Comparison of ENCODE assay signal across 8 cellular contexts in the genomic region with DNA sequence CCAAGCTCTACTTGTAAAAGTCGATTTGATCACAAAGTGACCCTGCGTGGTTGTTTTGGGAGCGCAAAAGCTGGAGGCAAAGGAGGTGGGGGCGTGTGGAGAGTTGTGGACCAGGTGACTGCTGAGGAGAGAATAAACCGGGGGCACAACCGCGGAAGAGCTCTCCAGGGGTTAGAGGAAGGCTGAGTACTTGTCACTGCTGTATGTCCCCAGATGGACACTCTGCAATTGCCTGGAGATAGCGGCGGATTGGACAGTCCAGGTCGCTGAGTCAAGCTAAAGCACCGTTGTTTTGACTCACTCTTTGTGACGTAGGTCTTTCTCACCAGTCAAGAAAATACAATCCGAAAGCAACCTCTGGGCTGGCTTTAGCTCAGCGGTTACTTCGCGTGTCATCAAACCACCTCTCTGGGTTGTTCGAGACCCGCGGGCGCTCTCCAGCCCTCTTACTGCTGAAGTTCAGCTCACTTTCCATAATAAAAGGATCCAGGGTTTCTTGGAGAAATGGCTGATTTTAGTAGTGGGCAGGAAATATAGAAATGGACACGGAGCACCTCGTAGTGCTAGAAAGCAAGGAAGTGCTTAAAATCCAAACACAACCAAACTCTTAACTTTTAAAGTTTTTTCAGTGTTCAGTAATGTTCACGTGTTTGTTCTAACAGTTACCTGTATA. TPM values are rescaled to one million over a fixed set of nuclear protein-coding genes. Genes with fewer than 3 reads are reported as not detected.
DNase-seq lines count a peak whose midpoint lies in the region; ATAC-seq and TF ChIP-seq lines count a peak whose summit lies in the region.

No MANE protein-coding gene starts in this region.

- no peaks in the 10 kb centered on the region for H3K79me2 ChIP-seq in GM23338 (replicated peaks; ENCODE audit: insufficient read depth)

- ATAC-seq in GM23338 (peak; percentile 96), left lung (peak; percentile 91)
- peak; percentile 88 for ATAC-seq in central memory CD8-positive, alpha-beta T cell (replicated peaks; ENCODE audit: extremely low read depth, poor library complexity, severe bottlenecking)

- H3K36me3 ChIP-seq in GM23338 (ENCODE audit: insufficient read depth) (no peaks in the 10 kb centered on the region), left lung (no peaks in the 10 kb centered on the region)

- no peaks in the 10 kb centered on the region for H3K9me2 ChIP-seq in GM23338 (ENCODE audit: insufficient read depth)

- TF ChIP-seq CTCF in GM23338 (conservative IDR thresholded peaks at IDR 0.05; ENCODE audit: low read depth in 2 of 2) (no peak), LNCaP clone FGC (IDR thresholded peaks at IDR 0.05; ENCODE audit: control insufficient read depth, extremely low read depth, insufficient read depth) (no peak), left lung (IDR thresholded peaks at IDR 0.05) (no peak)

- peak overlapping the region; percentile 90 for H3K4me3 Mint-ChIP-seq in GM23338
- H3K4me3 Mint-ChIP-seq in central memory CD8-positive, alpha-beta T cell = peak overlapping the region; percentile 69

- H3K4me2 ChIP-seq in GM23338 = peak overlapping the region; percentile 83

- H3K4me1 ChIP-seq in GM23338 (ENCODE audit: insufficient read depth) (no peaks in the 10 kb centered on the region), left lung (peaks cover 0 to 4% of the 10 kb centered on the region in 2 donors)

- DNase-seq in G401 (ENCODE audit: low spot score) (peak; percentile 69), GM23338 (ENCODE audit: low spot score) (peak; percentile 90), LNCaP clone FGC (ENCODE audit: low read depth) (peak; percentile 95), left lung (peak; percentile 44 to 79), NCI-H1105 (lab: John Stamatoyannopoulos, UW) (no peak)
- peak; percentile 80 for DNase-seq in activated CD4-positive, CD25-positive, alpha-beta regulatory T cell treated with anti-CD3 and anti-CD28 coated beads, Interleukin-2, amount 50 U/mL, for 72 hours
- peak; percentile 54 to 58 for DNase-seq in central memory CD8-positive, alpha-beta T cell (ENCODE audit: low spot score in 2 of 2)
- peak; percentile 18 for DNase-seq in stimulated activated CD8-positive, alpha-beta memory T cell treated with anti-CD3 and anti-CD28 coated beads, Interleukin-15, amount 100 ng/mL, for 1 hour (ENCODE audit: low read depth)

- H3K27me3 Mint-ChIP-seq in GM23338 (ENCODE audit: insufficient read depth, low read depth, poor library complexity) = peaks cover 10% of the 10 kb centered on the region
- peaks cover 13% of the 10 kb centered on the region for H3K27me3 Mint-ChIP-seq in central memory CD8-positive, alpha-beta T cell

- no peaks in the 10 kb centered on the region for H4K20me1 ChIP-seq in GM23338 (replicated peaks; ENCODE audit: insufficient read depth)

- H2AFZ ChIP-seq in GM23338 = peak overlapping the region; percentile 98

- H3F3A ChIP-seq in GM23338 (replicated peaks; ENCODE audit: low read depth) = no peaks in the 10 kb centered on the region

- H3K4me3 ChIP-seq in GM23338 = peak overlapping the region; percentile 76
- H3K4me3 ChIP-seq in LNCaP clone FGC (ENCODE audit: low read depth, low read length) = peak overlapping the region; percentile 56
- no peak overlapping the region for H3K4me3 ChIP-seq in left lung

- H3K27ac ChIP-seq in GM23338 (ENCODE audit: low read depth) (no peak overlapping the region; the same call in 1 of the 2 replicates), left lung (no peak overlapping the region)

- H3K9me3 Mint-ChIP-seq in GM23338 = peaks cover 4% of the 10 kb centered on the region; the same call in 2 of the 3 replicates
- no peaks in the 10 kb centered on the region for H3K9me3 Mint-ChIP-seq in central memory CD8-positive, alpha-beta T cell

- no peaks in the 10 kb centered on the region for H3K9me3 ChIP-seq in left lung

- intact Hi-C loops in left lung (cut with DNase I) = loop anchor here in 1 of 2 donors (10.0 kb wide), 1 partner anchor 361 kb away; a partner anchor contains a TSS

- H3K27me3 ChIP-seq in GM23338 (ENCODE audit: insufficient read depth) = no peaks in the 10 kb centered on the region
- peaks cover 0 to 63% of the 10 kb centered on the region in 2 donors for H3K27me3 ChIP-seq in left lung

- no peaks in the 10 kb centered on the region for H3K4me1 Mint-ChIP-seq in GM23338
- peaks cover 14% of the 10 kb centered on the region for H3K4me1 Mint-ChIP-seq in central memory CD8-positive, alpha-beta T cell

- in situ Hi-C loops in G401 (cut with HindIII; ENCODE audit: low sequenced_read_pairs) = no loop called here

- H3K36me3 Mint-ChIP-seq in GM23338 (ENCODE audit: low read depth) = no peaks in the 10 kb centered on the region
- H3K36me3 Mint-ChIP-seq in central memory CD8-positive, alpha-beta T cell (ENCODE audit: insufficient read depth) = peaks cover 18% of the 10 kb centered on the region

- 0 out of 2 replicates have a peak overlapping the region, but pooled peaks have one; percentile 3 for H3K27ac Mint-ChIP-seq in GM23338
- peak overlapping the region; percentile 97 for H3K27ac Mint-ChIP-seq in central memory CD8-positive, alpha-beta T cell (ENCODE audit: low read depth)

TF ChIP-seq in GM23338, 12 proteins besides CTCF, POLR2A, EP300 and RAD21:
- TF ChIP-seq, protein P1, sequence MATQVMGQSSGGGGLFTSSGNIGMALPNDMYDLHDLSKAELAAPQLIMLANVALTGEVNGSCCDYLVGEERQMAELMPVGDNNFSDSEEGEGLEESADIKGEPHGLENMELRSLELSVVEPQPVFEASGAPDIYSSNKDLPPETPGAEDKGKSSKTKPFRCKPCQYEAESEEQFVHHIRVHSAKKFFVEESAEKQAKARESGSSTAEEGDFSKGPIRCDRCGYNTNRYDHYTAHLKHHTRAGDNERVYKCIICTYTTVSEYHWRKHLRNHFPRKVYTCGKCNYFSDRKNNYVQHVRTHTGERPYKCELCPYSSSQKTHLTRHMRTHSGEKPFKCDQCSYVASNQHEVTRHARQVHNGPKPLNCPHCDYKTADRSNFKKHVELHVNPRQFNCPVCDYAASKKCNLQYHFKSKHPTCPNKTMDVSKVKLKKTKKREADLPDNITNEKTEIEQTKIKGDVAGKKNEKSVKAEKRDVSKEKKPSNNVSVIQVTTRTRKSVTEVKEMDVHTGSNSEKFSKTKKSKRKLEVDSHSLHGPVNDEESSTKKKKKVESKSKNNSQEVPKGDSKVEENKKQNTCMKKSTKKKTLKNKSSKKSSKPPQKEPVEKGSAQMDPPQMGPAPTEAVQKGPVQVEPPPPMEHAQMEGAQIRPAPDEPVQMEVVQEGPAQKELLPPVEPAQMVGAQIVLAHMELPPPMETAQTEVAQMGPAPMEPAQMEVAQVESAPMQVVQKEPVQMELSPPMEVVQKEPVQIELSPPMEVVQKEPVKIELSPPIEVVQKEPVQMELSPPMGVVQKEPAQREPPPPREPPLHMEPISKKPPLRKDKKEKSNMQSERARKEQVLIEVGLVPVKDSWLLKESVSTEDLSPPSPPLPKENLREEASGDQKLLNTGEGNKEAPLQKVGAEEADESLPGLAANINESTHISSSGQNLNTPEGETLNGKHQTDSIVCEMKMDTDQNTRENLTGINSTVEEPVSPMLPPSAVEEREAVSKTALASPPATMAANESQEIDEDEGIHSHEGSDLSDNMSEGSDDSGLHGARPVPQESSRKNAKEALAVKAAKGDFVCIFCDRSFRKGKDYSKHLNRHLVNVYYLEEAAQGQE (IDR thresholded peaks at IDR 0.05; ENCODE audit: unreplicated experiment) = peak; percentile 59
- no peak for TF ChIP-seq EZH2 (IDR thresholded peaks at IDR 0.05; ENCODE audit: low read depth, unreplicated experiment)
- peak; percentile 92 for TF ChIP-seq CREB1 (CRISPR knock-in tag; IDR thresholded peaks at IDR 0.05; ENCODE audit: low read depth)
TF ChIP-seq in GM23338: peak in this region for 2.

RNA-seq across cellular contexts. Expression of a gene that starts 25.7 kb away (rescaled TPM):
- total RNA-seq in G401 (2014; rRNA removed; shearing (Covaris generic)) = 34.1 and 43.1 TPM in 2 replicates
- total RNA-seq in GM23338 (2014; rRNA removed; shearing (Covaris generic)) = 26.4 and 35.6 TPM in 2 replicates
- 45.1 and 50.6 TPM in 2 replicates for polyA plus RNA-seq in GM23338 (2016; fragmentation: Nextera tagmentation; extraction: Ambion mirVana)
- 10 to 100 TPM; 40.6 to 43.8 TPM for total RNA-seq in left lung

RNA-seq across cellular contexts. Expression of a gene that starts 34.7 kb away (rescaled TPM):
- 20.9 and 30.0 TPM in 2 replicates for total RNA-seq in G401 (2014; rRNA removed; shearing (Covaris generic))
- total RNA-seq in GM23338 (2014; rRNA removed; shearing (Covaris generic)) = 21.6 and 29.6 TPM in 2 replicates
- 12.7 and 14.4 TPM in 2 replicates for polyA plus RNA-seq in GM23338 (2016; fragmentation: Nextera tagmentation; extraction: Ambion mirVana)
- 10 to 100 TPM; 23.4 to 25.2 TPM for total RNA-seq in left lung

RNA-seq across cellular contexts. Expression of a gene that starts 34.8 kb away (rescaled TPM):
- 76.3 and 80.6 TPM in 2 replicates for total RNA-seq in G401 (2014; rRNA removed; shearing (Covaris generic))
- total RNA-seq in GM23338 (2014; rRNA removed; shearing (Covaris generic)) = 57.8 and 58.8 TPM in 2 replicates
- polyA plus RNA-seq in GM23338 (2016; fragmentation: Nextera tagmentation; extraction: Ambion mirVana) = 48.6 and 51.6 TPM in 2 replicates
- 10 to 100 TPM; 36.2 to 50.4 TPM for total RNA-seq in left lung

RNA-seq across cellular contexts. Expression of a gene that starts 52.6 kb away (rescaled TPM):
- not detected in 2 replicates for total RNA-seq in G401 (2014; rRNA removed; shearing (Covaris generic))
- total RNA-seq in GM23338 (2014; rRNA removed; shearing (Covaris generic)) = 15.5 and 22.0 TPM in 2 replicates
- polyA plus RNA-seq in GM23338 (2016; fragmentation: Nextera tagmentation; extraction: Ambion mirVana) = 7.3 and 8.1 TPM in 2 replicates
- total RNA-seq in left lung = under 1 TPM; 0.41 to 0.71 TPM

Comparison
In these comparisons a context has a peak if more than half of its experiments do, and no peak if none do; other contexts are left out.
1. H3K4me3 ChIP-seq: peak in GM23338 (single experiment) and LNCaP clone FGC (single experiment); none in left lung (0 of 2).
2. Peak in every context shown above with its lines, with median percentiles within 50 percentile points of each other: ATAC-seq.